In the genomic region with DNA sequence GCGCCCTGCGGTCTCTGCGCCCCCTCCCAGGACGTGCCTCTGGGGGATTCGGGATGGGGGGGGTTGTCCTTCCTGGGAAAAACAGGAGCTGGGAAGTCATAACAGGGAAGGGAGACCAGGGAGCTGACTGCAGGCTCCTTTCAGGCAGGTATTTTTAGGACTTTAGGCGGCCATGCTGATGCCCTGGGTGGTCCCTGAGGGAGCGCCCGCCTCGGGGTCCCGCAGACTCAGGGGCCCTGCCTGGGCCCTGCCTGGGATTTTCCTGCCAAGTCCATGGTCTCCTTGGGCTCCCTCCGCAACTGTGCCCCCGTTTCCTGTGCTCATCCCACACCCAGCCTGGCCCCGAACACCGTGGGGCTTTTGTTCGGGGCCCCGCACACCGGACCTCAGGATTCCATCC, we compare ENCODE assay signal across 15 cellular contexts.
DNase-seq lines count a peak whose midpoint lies in the region; ATAC-seq lines count a peak whose summit lies in the region.
"Had no signal": no experiment of that assay in that cellular context is flagged by ENCODE, and none has a peak within 500 bp of the region (broad histone marks: within the 10 kb centered on the region; RNA-seq: fewer than 3 reads in every experiment).

No MANE protein-coding gene starts in this region.

- intact Hi-C loops in activated CD4-positive, alpha-beta memory T cell treated with anti-CD3 and anti-CD28 coated beads for 36 hours (cut with micrococcal nuclease), result no loop called here

- POLR2A ChIA-PET in activated CD4-positive, alpha-beta memory T cell treated with anti-CD3 and anti-CD28 coated beads, Interleukin-2, amount 10 ng/mL, durations not matched to agents 7 days and 5 days (lab: Charles Lee), result no interaction called here
- POLR2A ChIA-PET in activated CD4-positive, alpha-beta memory T cell treated with anti-CD3 and anti-CD28 coated beads for 36 hours (lab: Charles Lee), result no interaction called here

- peaks cover 4% of the 10 kb centered on the region for H3K9me3 Mint-ChIP-seq in activated CD4-positive, alpha-beta memory T cell treated with anti-CD3 and anti-CD28 coated beads, Interleukin-2, amount 10 ng/mL, durations not matched to agents 7 days and 5 days
- H3K9me3 Mint-ChIP-seq in activated CD4-positive, alpha-beta memory T cell treated with anti-CD3 and anti-CD28 coated beads for 36 hours, result peaks cover 3% of the 10 kb centered on the region
- H3K9me3 Mint-ChIP-seq in central memory CD8-positive, alpha-beta T cell, result peaks cover 10% of the 10 kb centered on the region
- no peaks in the 10 kb centered on the region for H3K9me3 Mint-ChIP-seq in stimulated activated effector memory CD8-positive, alpha-beta T cell treated with anti-CD3 and anti-CD28 coated beads, Interleukin-12 subunit alpha, Interleukin-12 subunit beta, amount 100 ng/mL, for 72 hours

- no peak for ATAC-seq in central memory CD8-positive, alpha-beta T cell (replicated peaks; ENCODE audit: extremely low read depth, poor library complexity, severe bottlenecking)
- no peak for ATAC-seq in stimulated activated effector memory CD8-positive, alpha-beta T cell treated with anti-CD3 and anti-CD28 coated beads, Interleukin-12 subunit alpha, Interleukin-12 subunit beta, amount 100 ng/mL, for 72 hours
- no peak for ATAC-seq in HG03342 (IDR thresholded peaks at IDR 0.05; ENCODE audit: unreplicated experiment)

- H3K36me3 Mint-ChIP-seq in activated CD4-positive, alpha-beta memory T cell treated with anti-CD3 and anti-CD28 coated beads, Interleukin-2, amount 10 ng/mL, durations not matched to agents 7 days and 5 days (ENCODE audit: low read depth), result peaks cover 5% of the 10 kb centered on the region
- H3K36me3 Mint-ChIP-seq in activated CD4-positive, alpha-beta memory T cell treated with anti-CD3 and anti-CD28 coated beads for 36 hours, result no peaks in the 10 kb centered on the region
- H3K36me3 Mint-ChIP-seq in central memory CD8-positive, alpha-beta T cell (ENCODE audit: insufficient read depth), result peaks cover 36% of the 10 kb centered on the region
- H3K36me3 Mint-ChIP-seq in stimulated activated effector memory CD8-positive, alpha-beta T cell treated with anti-CD3 and anti-CD28 coated beads, Interleukin-12 subunit alpha, Interleukin-12 subunit beta, amount 100 ng/mL, for 72 hours, result peaks cover 6% of the 10 kb centered on the region

- CTCF ChIA-PET in activated CD4-positive, alpha-beta memory T cell treated with anti-CD3 and anti-CD28 coated beads, Interleukin-2, amount 10 ng/mL, durations not matched to agents 7 days and 5 days (lab: Charles Lee), result no interaction called here
- CTCF ChIA-PET in activated CD4-positive, alpha-beta memory T cell treated with anti-CD3 and anti-CD28 coated beads for 36 hours (lab: Charles Lee), result no interaction called here

- no peak for DNase-seq in activated CD4-positive, alpha-beta memory T cell treated with anti-CD3 and anti-CD28 coated beads, Interleukin-2, amount 10 ng/mL, durations not matched to agents 7 days and 5 days
- DNase-seq in activated CD4-positive, alpha-beta memory T cell treated with anti-CD3 and anti-CD28 coated beads for 36 hours, result no peak
- DNase-seq in H7 (peak; percentile 74), hippocampal formation (lab: John Stamatoyannopoulos, UW) (no peak), DMS 273 (lab: John Stamatoyannopoulos, UW; ENCODE audit: unreplicated experiment) (no peak)
- DNase-seq in central memory CD8-positive, alpha-beta T cell (ENCODE audit: low spot score in 2 of 2), result peak in 1 of 2 donors; percentile 9
- peak in 1 of 2 donors; percentile 37 for DNase-seq in stimulated activated effector memory CD8-positive, alpha-beta T cell treated with anti-CD3 and anti-CD28 coated beads, Interleukin-12 subunit alpha, Interleukin-12 subunit beta, amount 100 ng/mL, for 72 hours (ENCODE audit: low spot score in 2 of 2)
- DNase-seq: DMS79, HCEC 1CT, KG1, NCI-H1105 treated with DMSO at 0.1 percent for 48 hours, NCI-H524, RPMI8226 had no signal

- no peaks in the 10 kb centered on the region for H3K36me3 ChIP-seq in H7 (replicated peaks; ENCODE audit: control insufficient read depth, insufficient read depth, low read length)

- peak overlapping the region; percentile 18; the same call in 1 of the 2 replicates for H3K4me3 ChIP-seq in H7 (ENCODE audit: insufficient read depth, low read depth, low read length)

- peak overlapping the region; percentile 49 for H3K27ac Mint-ChIP-seq in activated CD4-positive, alpha-beta memory T cell treated with anti-CD3 and anti-CD28 coated beads, Interleukin-2, amount 10 ng/mL, durations not matched to agents 7 days and 5 days
- H3K27ac Mint-ChIP-seq in activated CD4-positive, alpha-beta memory T cell treated with anti-CD3 and anti-CD28 coated beads for 36 hours, result no peak overlapping the region
- H3K27ac Mint-ChIP-seq in central memory CD8-positive, alpha-beta T cell (ENCODE audit: low read depth), result peak overlapping the region; percentile 83
- H3K27ac Mint-ChIP-seq in stimulated activated effector memory CD8-positive, alpha-beta T cell treated with anti-CD3 and anti-CD28 coated beads, Interleukin-12 subunit alpha, Interleukin-12 subunit beta, amount 100 ng/mL, for 72 hours, result peak overlapping the region; percentile 61

- H3K4me3 Mint-ChIP-seq in activated CD4-positive, alpha-beta memory T cell treated with anti-CD3 and anti-CD28 coated beads, Interleukin-2, amount 10 ng/mL, durations not matched to agents 7 days and 5 days, result no peak overlapping the region
- no peak overlapping the region for H3K4me3 Mint-ChIP-seq in activated CD4-positive, alpha-beta memory T cell treated with anti-CD3 and anti-CD28 coated beads for 36 hours
- no peak overlapping the region for H3K4me3 Mint-ChIP-seq in central memory CD8-positive, alpha-beta T cell
- no peak overlapping the region for H3K4me3 Mint-ChIP-seq in stimulated activated effector memory CD8-positive, alpha-beta T cell treated with anti-CD3 and anti-CD28 coated beads, Interleukin-12 subunit alpha, Interleukin-12 subunit beta, amount 100 ng/mL, for 72 hours
- H3K4me3 Mint-ChIP-seq: B cell had no signal

- peaks cover 6% of the 10 kb centered on the region for H3K27me3 Mint-ChIP-seq in activated CD4-positive, alpha-beta memory T cell treated with anti-CD3 and anti-CD28 coated beads, Interleukin-2, amount 10 ng/mL, durations not matched to agents 7 days and 5 days
- H3K27me3 Mint-ChIP-seq in activated CD4-positive, alpha-beta memory T cell treated with anti-CD3 and anti-CD28 coated beads for 36 hours, result peaks cover 2% of the 10 kb centered on the region
- H3K27me3 Mint-ChIP-seq in central memory CD8-positive, alpha-beta T cell, result no peaks in the 10 kb centered on the region

- no peaks in the 10 kb centered on the region; the same call in 1 of the 2 replicates for H3K27me3 ChIP-seq in H7 (ENCODE audit: control insufficient read depth, insufficient read depth, low read length)

- peaks cover 1% of the 10 kb centered on the region for H3K4me1 Mint-ChIP-seq in activated CD4-positive, alpha-beta memory T cell treated with anti-CD3 and anti-CD28 coated beads, Interleukin-2, amount 10 ng/mL, durations not matched to agents 7 days and 5 days
- H3K4me1 Mint-ChIP-seq in activated CD4-positive, alpha-beta memory T cell treated with anti-CD3 and anti-CD28 coated beads for 36 hours (ENCODE audit: low read depth), result peaks cover 2% of the 10 kb centered on the region
- peaks cover 28% of the 10 kb centered on the region for H3K4me1 Mint-ChIP-seq in central memory CD8-positive, alpha-beta T cell
- H3K4me1 Mint-ChIP-seq in stimulated activated effector memory CD8-positive, alpha-beta T cell treated with anti-CD3 and anti-CD28 coated beads, Interleukin-12 subunit alpha, Interleukin-12 subunit beta, amount 100 ng/mL, for 72 hours, result peaks cover 35% of the 10 kb centered on the region
